ENCODE assay signal across 29 cellular contexts in genomic region chr3:182631183-182632076, GRCh38.
A peak's percentile ranks its signal among the peaks of the same experiment; 100 is the strongest.
DNase-seq lines count a peak whose midpoint lies in the region; ATAC-seq and TF ChIP-seq lines count a peak whose summit lies in the region.
"Had no signal": no experiment of that assay in that cellular context is flagged by ENCODE, and none has a peak within 500 bp of the region (broad histone marks: within the 10 kb centered on the region; RNA-seq: fewer than 3 reads in every experiment).

No MANE protein-coding gene starts in this region.

- H3K27me3 ChIP-seq in mammary epithelial cell (ENCODE audit: insufficient read depth, low read length) = no peaks in the 10 kb centered on the region
- no peaks in the 10 kb centered on the region for H3K27me3 ChIP-seq in esophagus squamous epithelium
- H3K27me3 ChIP-seq in upper lobe of right lung = no peaks in the 10 kb centered on the region

- H3K27ac Mint-ChIP-seq in MCF 10A (ENCODE audit: low read depth, unreplicated experiment) (no peak overlapping the region), immature natural killer cell (no peak overlapping the region)
- H3K27ac Mint-ChIP-seq: B cell; CD8-positive, alpha-beta T cell; GM23338; H9; HFFc6 had no signal

- H3K9me3 ChIP-seq in mammary epithelial cell (replicated peaks; ENCODE audit: insufficient read depth, low read length) = no peaks in the 10 kb centered on the region
- no peaks in the 10 kb centered on the region for H3K9me3 ChIP-seq in esophagus squamous epithelium
- no peaks in the 10 kb centered on the region for H3K9me3 ChIP-seq in mucosa of descending colon
- no peaks in the 10 kb centered on the region for H3K9me3 ChIP-seq in upper lobe of right lung
- H3K9me3 ChIP-seq: Caco-2 had no signal

- H3K9me3 Mint-ChIP-seq in MCF 10A (ENCODE audit: unreplicated experiment) (no peaks in the 10 kb centered on the region), immature natural killer cell (peaks cover 0 to 2% (median 0%) of the 10 kb centered on the region in 6 donors)
- H3K9me3 Mint-ChIP-seq: CD8-positive, alpha-beta T cell; GM23338; H9 had no signal

- no peak for TF ChIP-seq POLR2A in esophagus squamous epithelium (IDR thresholded peaks at IDR 0.05)

- DNase-seq in mammary epithelial cell (no peak), MCF 10A (ENCODE audit: unreplicated experiment) (no peak), esophagus squamous epithelium (lab: John Stamatoyannopoulos, UW) (no peak), mucosa of descending colon (no peak), upper lobe of right lung (no peak), immature natural killer cell (no peak), DMS 273 (lab: John Stamatoyannopoulos, UW; ENCODE audit: unreplicated experiment) (no peak)
- DNase-seq: Caco-2; CD8-positive, alpha-beta T cell; DMS 273 treated with DMSO at 0.1 percent for 48 hours; DMS79; EL; GDM1; H9; HFFc6; Kasumi-1; MV-4-11; NCI-H1105; NCI-H146; NCI-H1930; NCI-H446; NCI-H524 treated with DMSO at 0.1 percent for 48 hours; NCI-H774 had no signal

- H3K4me1 ChIP-seq in mammary epithelial cell (ENCODE audit: insufficient read depth, low read length) (peaks cover 38% of the 10 kb centered on the region), esophagus squamous epithelium (peaks cover 0 to 76% (median 23%) of the 10 kb centered on the region in 3 donors), mucosa of descending colon (ENCODE audit: low read depth) (peaks cover 6% of the 10 kb centered on the region), upper lobe of right lung (no peaks in the 10 kb centered on the region)
- H3K4me1 ChIP-seq: Caco-2 had no signal

- H3K4me3 Mint-ChIP-seq in MCF 10A (ENCODE audit: unreplicated experiment) (no peak overlapping the region), immature natural killer cell (no peak overlapping the region)
- H3K4me3 Mint-ChIP-seq: B cell; CD8-positive, alpha-beta T cell; GM23338; H9; HFFc6 had no signal

- H3K4me2 ChIP-seq in mammary epithelial cell (ENCODE audit: insufficient read depth, low read depth, low read length) = no peak overlapping the region
- H3K4me2 ChIP-seq: GM23338 had no signal

- 78% methylated on average over 6 of the region's 6 CpGs for WGBS in mammary epithelial cell (ENCODE audit: low coverage, missing lambda C conversion rate)
- 31 to 57% methylated on average over 6 of the region's 6 CpGs for WGBS in esophagus squamous epithelium, 2 donors

- H3K27ac ChIP-seq in mammary epithelial cell (ENCODE audit: insufficient read depth, low read depth, low read length) (no peak overlapping the region), esophagus squamous epithelium (peak overlapping the region; percentile 74 to 87 (median 79)), upper lobe of right lung (no peak overlapping the region)
- H3K27ac ChIP-seq: 22Rv1, C4-2B had no signal

- H3K79me2 ChIP-seq in mammary epithelial cell (ENCODE audit: insufficient read depth, low read length) = no peaks in the 10 kb centered on the region

- BruUV-seq in mammary epithelial cell (replicated peaks; lab: Mats Ljungman, UMichigan) = no TSS peak
- no TSS peak for BruUV-seq in MCF 10A (replicated peaks; lab: Mats Ljungman, UMichigan)

- H3K36me3 Mint-ChIP-seq in MCF 10A (ENCODE audit: insufficient read depth, unreplicated experiment) (no peaks in the 10 kb centered on the region), immature natural killer cell (no peaks in the 10 kb centered on the region)
- H3K36me3 Mint-ChIP-seq: CD8-positive, alpha-beta T cell had no signal

- H3K27me3 Mint-ChIP-seq in MCF 10A (ENCODE audit: insufficient read depth, unreplicated experiment) = no peaks in the 10 kb centered on the region
- peaks cover 2 to 9% (median 5%) of the 10 kb centered on the region in 3 donors for H3K27me3 Mint-ChIP-seq in immature natural killer cell (ENCODE audit: low read depth in 3 of 3)

- H3K4me3 ChIP-seq in mammary epithelial cell (replicated peaks in 1 of 3; ENCODE audit: insufficient read depth in 1 of 3, low read depth in 2 of 3, low read length in 3 of 3) (no peak overlapping the region), esophagus squamous epithelium (no peak overlapping the region), mucosa of descending colon (no peak overlapping the region), upper lobe of right lung (no peak overlapping the region)
- H3K4me3 ChIP-seq: GM12878, GM23338 had no signal

- dilution Hi-C loops in mammary epithelial cell (cut with HindIII; ENCODE audit: low sequenced_read_pairs) = no loop called here

- H3K36me3 ChIP-seq in mammary epithelial cell (ENCODE audit: insufficient read depth, low read length) = no peaks in the 10 kb centered on the region
- H3K36me3 ChIP-seq in esophagus squamous epithelium = no peaks in the 10 kb centered on the region
- H3K36me3 ChIP-seq in mucosa of descending colon (ENCODE audit: low read depth) = no peaks in the 10 kb centered on the region
- no peaks in the 10 kb centered on the region for H3K36me3 ChIP-seq in upper lobe of right lung

- POLR2A ChIA-PET in MCF 10A (lab: Yijun Ruan, JAX) = interaction anchor here (0.7 kb wide), 2 partner anchors 16 to 44 kb away, joined by 3 read pairs; no protein-coding TSS in a partner anchor

- TF ChIP-seq CTCF in mammary epithelial cell (conservative IDR thresholded peaks at IDR 0.05 in 1 of 2, IDR thresholded peaks at IDR 0.05 in 1 of 2; ENCODE audit: extremely low read depth in 1 of 2, insufficient read depth in 1 of 2, low read depth in 1 of 2, low read length in 2 of 2) (no peak), MCF 10A (IDR thresholded peaks at IDR 0.05; ENCODE audit: unreplicated experiment) (no peak), esophagus squamous epithelium (IDR thresholded peaks at IDR 0.05) (no peak), mucosa of descending colon (IDR thresholded peaks at IDR 0.05) (no peak), upper lobe of right lung (IDR thresholded peaks at IDR 0.05) (no peak)

- in situ Hi-C loops in mammary epithelial cell (cut with MboI; ENCODE audit: low sequenced_read_pairs in 2 of 2) = no loop called here

- ATAC-seq in mucosa of descending colon = peak; percentile 13
- ATAC-seq in upper lobe of right lung = peak; percentile 14
- ATAC-seq in HG03354 (IDR thresholded peaks at IDR 0.05; ENCODE audit: poor library complexity, severe bottlenecking, unreplicated experiment) = no peak
- ATAC-seq: CD8-positive, alpha-beta T cell; GM12878; GM23338 had no signal

- no peak overlapping the region for H3K9ac ChIP-seq in mammary epithelial cell (ENCODE audit: insufficient read depth, low read length)

- H4K20me1 ChIP-seq in mammary epithelial cell (ENCODE audit: insufficient read depth, low read length) = no peaks in the 10 kb centered on the region

- CTCF ChIA-PET in mammary epithelial cell (lab: Charles Lee; ENCODE audit: low non-redundant PET) = no interaction called here
- CTCF ChIA-PET in MCF 10A (lab: Yijun Ruan, JAX) = interaction anchor here (0.6 to 1.5 kb wide), 3 partner anchors 16 to 1349 kb away, joined by 3 to 4 read pairs (median 4); no protein-coding TSS in a partner anchor

- intact Hi-C loops in mammary epithelial cell (cut with micrococcal nuclease) (no loop called here), MCF 10A (cut with micrococcal nuclease) (no loop called here), esophagus squamous epithelium (cut with DNase I) (no loop called here), mucosa of descending colon (cut with DNase I, micrococcal nuclease) (no loop called here), upper lobe of right lung (cut with DNase I) (no loop called here)

- H2AFZ ChIP-seq in mammary epithelial cell (ENCODE audit: low read depth, low read length) = peak overlapping the region; percentile 53
- H2AFZ ChIP-seq: GM23338 had no signal

- peaks cover 33% of the 10 kb centered on the region for H3K4me1 Mint-ChIP-seq in MCF 10A (ENCODE audit: insufficient read depth, unreplicated experiment)
- H3K4me1 Mint-ChIP-seq in immature natural killer cell = no peaks in the 10 kb centered on the region
- H3K4me1 Mint-ChIP-seq: B cell, GM23338 had no signal

Comparison
In these comparisons a context has a peak if more than half of its experiments do, and no peak if none do; other contexts are left out.
1. H3K27ac ChIP-seq: peak in esophagus squamous epithelium (4 of 4); none in mammary epithelial cell (single experiment) and upper lobe of right lung (single experiment).